1 cellular context compared by ENCODE assay signal in genomic region chr20:23131766-23132165, GRCh38.
TF ChIP-seq lines count a peak whose summit lies in the region.

No MANE protein-coding gene starts in this region.

TF ChIP-seq in K562, 482 proteins besides CTCF, POLR2A, EP300 and RAD21:
- peak; percentile 55; the same call in 1 of the 2 replicates for TF ChIP-seq SMAD4 (CRISPR knock-in tag; conservative IDR thresholded peaks at IDR 0.05)
- TF ChIP-seq SLC30A9 (CRISPR knock-in tag; IDR thresholded peaks at IDR 0.05): no peak
- no peak for TF ChIP-seq RBM17 (IDR thresholded peaks at IDR 0.05; ENCODE audit: borderline replicate concordance, low read depth, low read length)
- TF ChIP-seq BRD4 (IDR thresholded peaks at IDR 0.05): no peak; the same call in 1 of the 2 replicates
- peak in 1 of 2 experiments; percentile 15; a peak in 1 of 4 replicates for TF ChIP-seq SRF (CRISPR knock-in tag; IDR thresholded peaks at IDR 0.05)
- 0 out of 2 replicates have a peak, but pooled peaks have one; percentile 19 for TF ChIP-seq ARID3A (IDR thresholded peaks at IDR 0.05; ENCODE audit: borderline replicate concordance, low read depth, low read length)
- no peak for TF ChIP-seq NR2C1 (IDR thresholded peaks at IDR 0.05)
- peak; percentile 45; the same call in 1 of the 2 replicates for TF ChIP-seq NR2C1 (tag; IDR thresholded peaks at IDR 0.05)
- TF ChIP-seq TAF1 (IDR thresholded peaks at IDR 0.05; ENCODE audit: control insufficient read depth, extremely low read depth, insufficient read depth, low read length, severe bottlenecking): no peak
- TF ChIP-seq, protein P1, sequence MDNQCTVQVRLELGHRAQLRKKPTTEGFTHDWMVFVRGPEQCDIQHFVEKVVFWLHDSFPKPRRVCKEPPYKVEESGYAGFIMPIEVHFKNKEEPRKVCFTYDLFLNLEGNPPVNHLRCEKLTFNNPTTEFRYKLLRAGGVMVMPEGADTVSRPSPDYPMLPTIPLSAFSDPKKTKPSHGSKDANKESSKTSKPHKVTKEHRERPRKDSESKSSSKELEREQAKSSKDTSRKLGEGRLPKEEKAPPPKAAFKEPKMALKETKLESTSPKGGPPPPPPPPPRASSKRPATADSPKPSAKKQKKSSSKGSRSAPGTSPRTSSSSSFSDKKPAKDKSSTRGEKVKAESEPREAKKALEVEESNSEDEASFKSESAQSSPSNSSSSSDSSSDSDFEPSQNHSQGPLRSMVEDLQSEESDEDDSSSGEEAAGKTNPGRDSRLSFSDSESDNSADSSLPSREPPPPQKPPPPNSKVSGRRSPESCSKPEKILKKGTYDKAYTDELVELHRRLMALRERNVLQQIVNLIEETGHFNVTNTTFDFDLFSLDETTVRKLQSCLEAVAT (IDR thresholded peaks at IDR 0.05): no peak
- no peak for TF ChIP-seq IRF1 (CRISPR knock-in tag; IDR thresholded peaks at IDR 0.05; ENCODE audit: borderline replicate concordance)
- peak; percentile 81 for TF ChIP-seq BHLHE40 (IDR thresholded peaks at IDR 0.05; ENCODE audit: low read length)
- no peak for TF ChIP-seq ZKSCAN8 (CRISPR knock-in tag; IDR thresholded peaks at IDR 0.05)
- TF ChIP-seq FOXP1 (CRISPR knock-in tag; IDR thresholded peaks at IDR 0.05): no peak
- TF ChIP-seq FOXA1 (IDR thresholded peaks at IDR 0.05; ENCODE audit: borderline replicate concordance): no peak
- TF ChIP-seq DMBX1 (CRISPR knock-in tag; IDR thresholded peaks at IDR 0.05; ENCODE audit: borderline replicate concordance): peak; percentile 18; the same call in 1 of the 2 replicates
- TF ChIP-seq HDAC3 (IDR thresholded peaks at IDR 0.05; ENCODE audit: borderline replicate concordance, partially characterized antibody): peak; percentile 22
- TF ChIP-seq PHTF2 (CRISPR knock-in tag; IDR thresholded peaks at IDR 0.05): no peak
- TF ChIP-seq U2AF1 (optimal IDR thresholded peaks at IDR 0.05; ENCODE audit: low read depth, low read length): no peak
- peak; percentile 34; the same call in 1 of the 2 replicates for TF ChIP-seq TEAD4 (IDR thresholded peaks at IDR 0.05; ENCODE audit: low read length)
- no peak for TF ChIP-seq TEAD4 (CRISPR knock-in tag; IDR thresholded peaks at IDR 0.05; ENCODE audit: borderline replicate concordance)
- TF ChIP-seq SAP30 (IDR thresholded peaks at IDR 0.05; ENCODE audit: borderline replicate concordance, insufficient read depth, low read depth, low read length, poor library complexity, severe bottlenecking): peak; percentile 8
- TF ChIP-seq MEIS2 (IDR thresholded peaks at IDR 0.05; ENCODE audit: partially characterized antibody): peak; percentile 1
- TF ChIP-seq PTBP1 (IDR thresholded peaks at IDR 0.05; ENCODE audit: low read depth, low read length): no peak
- no peak for TF ChIP-seq ZNF668 (CRISPR knock-in tag; IDR thresholded peaks at IDR 0.05)
- 0 out of 2 replicates have a peak, but pooled peaks have one; percentile 21 for TF ChIP-seq ZNF197 (CRISPR knock-in tag; IDR thresholded peaks at IDR 0.05; ENCODE audit: low read depth)
TF ChIP-seq in K562: peak in this region for 11.
